12 cellular contexts compared by ENCODE assay signal in genomic region chr4:6658204-6658585, GRCh38. TPM values are rescaled to one million over a fixed set of nuclear protein-coding genes. Genes with fewer than 3 reads are reported as not detected.
DNase-seq lines count a peak whose midpoint lies in the region; ATAC-seq and TF ChIP-seq lines count a peak whose summit lies in the region.
"Had no signal": no experiment of that assay in that cellular context is flagged by ENCODE, and none has a peak within 500 bp of the region (broad histone marks: within the 10 kb centered on the region; RNA-seq: fewer than 3 reads in every experiment).

No MANE protein-coding gene starts in this region.

- H3K27ac ChIP-seq in mesendoderm (ENCODE audit: low read depth, low read length) (no peak overlapping the region), testis (peak overlapping the region; percentile 69 to 89), SJCRH30 (no peak overlapping the region)
- H3K27ac ChIP-seq: A549 had no signal

- H2AK5ac ChIP-seq in mesendoderm (ENCODE audit: low read length): no peak overlapping the region

- ATAC-seq in GM18868 (IDR thresholded peaks at IDR 0.05; ENCODE audit: unreplicated experiment) (no peak), HG03565 (IDR thresholded peaks at IDR 0.05; ENCODE audit: unreplicated experiment) (no peak)
- ATAC-seq: A549 had no signal

- H3K79me1 ChIP-seq in mesendoderm (ENCODE audit: low read length): no peaks in the 10 kb centered on the region

- H3K4ac ChIP-seq in mesendoderm (ENCODE audit: low read depth, low read length): no peak overlapping the region

- TF ChIP-seq CTCF in testis (IDR thresholded peaks at IDR 0.05): no peak

- peaks cover 13% of the 10 kb centered on the region for H3K4me1 Mint-ChIP-seq in activated CD4-positive, alpha-beta T cell treated with anti-CD3 and anti-CD28 coated beads, Interleukin-2, amount 10 ng/mL, durations not matched to agents 24 days and 14 days

- no peak overlapping the region for H3K4me3 ChIP-seq in mesendoderm (ENCODE audit: low read length)
- peak overlapping the region; percentile 41 to 50 for H3K4me3 ChIP-seq in testis
- H3K4me3 ChIP-seq in SJCRH30: no peak overlapping the region
- H3K4me3 ChIP-seq: A549 had no signal

- no peak overlapping the region for H4K8ac ChIP-seq in mesendoderm (ENCODE audit: low read depth, low read length)

- no peak overlapping the region for H3K18ac ChIP-seq in mesendoderm (ENCODE audit: low read length)

- peak overlapping the region; percentile 60 for H3K9ac ChIP-seq in mesendoderm (ENCODE audit: low read length)

- peak overlapping the region; percentile 72 for H3K56ac ChIP-seq in mesendoderm (ENCODE audit: low read length)

- H3K9me3 Mint-ChIP-seq in activated CD4-positive, alpha-beta T cell treated with anti-CD3 and anti-CD28 coated beads, Interleukin-2, amount 10 ng/mL, durations not matched to agents 24 days and 14 days: no peaks in the 10 kb centered on the region

- H3K27ac Mint-ChIP-seq in activated CD4-positive, alpha-beta T cell treated with anti-CD3 and anti-CD28 coated beads, Interleukin-2, amount 10 ng/mL, durations not matched to agents 24 days and 14 days: no peak overlapping the region

- no peaks in the 10 kb centered on the region for H3K4me1 ChIP-seq in mesendoderm (ENCODE audit: control insufficient read depth, low read depth, low read length)
- peaks cover 15% of the 10 kb centered on the region for H3K4me1 ChIP-seq in testis
- no peaks in the 10 kb centered on the region for H3K4me1 ChIP-seq in SJCRH30
- H3K4me1 ChIP-seq: A549 had no signal

- no peak for TF ChIP-seq POLR2A in testis (IDR thresholded peaks at IDR 0.05)

- no CpG with 5 or more reads among the region's 7 CpGs for WGBS in mesendoderm (ENCODE audit: extremely low coverage, insufficient coverage, low lambda C conversion rate)
- WGBS in testis, 2 donors: 40 to 43% methylated on average over 6 to 7 of the region's 7 CpGs

- H2BK15ac ChIP-seq in mesendoderm (replicated peaks; ENCODE audit: low read depth): no peak overlapping the region

- H4K5ac ChIP-seq in mesendoderm (ENCODE audit: low read length): no peak overlapping the region

- peak overlapping the region; percentile 74 for H3K4me3 Mint-ChIP-seq in activated CD4-positive, alpha-beta T cell treated with anti-CD3 and anti-CD28 coated beads, Interleukin-2, amount 10 ng/mL, durations not matched to agents 24 days and 14 days

- peaks cover 5% of the 10 kb centered on the region for H3K27me3 ChIP-seq in mesendoderm (ENCODE audit: insufficient read depth, low read length, poor library complexity)
- no peaks in the 10 kb centered on the region for H3K27me3 ChIP-seq in testis
- no peaks in the 10 kb centered on the region for H3K27me3 ChIP-seq in SJCRH30

- no peak overlapping the region for H2BK120ac ChIP-seq in mesendoderm (ENCODE audit: low read depth, low read length)

- DNase-seq in activated CD4-positive, alpha-beta T cell treated with anti-CD3 and anti-CD28 coated beads, Interleukin-2, amount 10 ng/mL, durations not matched to agents 24 days and 14 days: no peak
- DNase-seq in activated CD4-positive, alpha-beta T cell treated with anti-CD3 and anti-CD28 coated beads, Interleukin-2, amount 50 U/mL, for 1 hour: no peak
- DNase-seq in cerebellar cortex (ENCODE audit: low spot score) (peak; percentile 22), mesendoderm (no peak), testis (peak; percentile 34), SJCRH30 (no peak)
- DNase-seq: amniotic stem cell, T1000 had no signal

- H3K79me2 ChIP-seq in mesendoderm (ENCODE audit: control insufficient read depth, insufficient read depth, low read length): no peaks in the 10 kb centered on the region

- H3K4me2 ChIP-seq in mesendoderm (ENCODE audit: low read length): no peak overlapping the region
- H3K4me2 ChIP-seq: A549 had no signal

- no peak overlapping the region for H3K23ac ChIP-seq in mesendoderm (ENCODE audit: low read length)

- H3K36me3 ChIP-seq in mesendoderm (ENCODE audit: control insufficient read depth, insufficient read depth, low read length): no peaks in the 10 kb centered on the region
- no peaks in the 10 kb centered on the region for H3K36me3 ChIP-seq in testis (ENCODE audit: low read depth, missing control alignments)
- H3K36me3 ChIP-seq in SJCRH30: no peaks in the 10 kb centered on the region

- no peak overlapping the region for H2BK5ac ChIP-seq in mesendoderm (ENCODE audit: low read length)

- H3K9me3 ChIP-seq in testis (no peaks in the 10 kb centered on the region), SJCRH30 (replicated peaks) (no peaks in the 10 kb centered on the region)
- H3K9me3 ChIP-seq: A549 had no signal

- intact Hi-C loops in activated CD4-positive, alpha-beta T cell treated with anti-CD3 and anti-CD28 coated beads, Interleukin-2, amount 10 ng/mL, durations not matched to agents 24 days and 14 days (cut with micrococcal nuclease): no loop called here
- intact Hi-C loops in testis (cut with DNase I; ENCODE audit: low total_unique reads): no loop called here

- H3K27me3 Mint-ChIP-seq in activated CD4-positive, alpha-beta T cell treated with anti-CD3 and anti-CD28 coated beads, Interleukin-2, amount 10 ng/mL, durations not matched to agents 24 days and 14 days: peaks cover 31% of the 10 kb centered on the region

- peaks cover 1% of the 10 kb centered on the region for H3K36me3 Mint-ChIP-seq in activated CD4-positive, alpha-beta T cell treated with anti-CD3 and anti-CD28 coated beads, Interleukin-2, amount 10 ng/mL, durations not matched to agents 24 days and 14 days (ENCODE audit: low read depth)

RNA-seq across cellular contexts. Expression of gene MRFAP1, which starts 17.7 kb away (rescaled TPM):
- 122 TPM in 2 replicates for total RNA-seq in activated CD4-positive, alpha-beta T cell treated with anti-CD3 and anti-CD28 coated beads, Interleukin-2, amount 10 ng/mL, durations not matched to agents 24 days and 14 days
- 311 TPM for polyA plus RNA-seq in mesendoderm (2013, experiment 1 of 2)
- 301 TPM for polyA plus RNA-seq in mesendoderm (2013, experiment 2 of 2)
- total RNA-seq in testis: 100 to 1,000 TPM; 289 to 308 TPM
- polyA plus RNA-seq in testis (ENCODE audit: insufficient read depth, low read depth, low replicate concordance): 382 TPM
- total RNA-seq in SJCRH30 (2014; rRNA removed; shearing (Covaris generic)): 306 and 313 TPM in 2 replicates

RNA-seq across cellular contexts. Expression of gene S100P, which starts 35.5 kb away (rescaled TPM):
- total RNA-seq in activated CD4-positive, alpha-beta T cell treated with anti-CD3 and anti-CD28 coated beads, Interleukin-2, amount 10 ng/mL, durations not matched to agents 24 days and 14 days: 2.1 and 2.8 TPM in 2 replicates
- not detected for polyA plus RNA-seq in mesendoderm (2013, experiment 1 of 2)
- polyA plus RNA-seq in mesendoderm (2013, experiment 2 of 2): 0.35 TPM
- 1 to 10 TPM in 1 of 2 donors, under 1 TPM in 1; 0.19 to 2.1 TPM for total RNA-seq in testis
- 3.5 TPM for polyA plus RNA-seq in testis (ENCODE audit: insufficient read depth, low read depth, low replicate concordance)
- 0.13 and 0.18 TPM in 2 replicates for total RNA-seq in SJCRH30 (2014; rRNA removed; shearing (Covaris generic))
- total RNA-seq: LHCN-M2 had no signal

RNA-seq across cellular contexts. Expression of gene MRFAP1L1, which starts 51.5 kb away (rescaled TPM):
- total RNA-seq in activated CD4-positive, alpha-beta T cell treated with anti-CD3 and anti-CD28 coated beads, Interleukin-2, amount 10 ng/mL, durations not matched to agents 24 days and 14 days: 51.4 TPM in 2 replicates
- polyA plus RNA-seq in mesendoderm (2013, experiment 1 of 2): 51.6 TPM
- polyA plus RNA-seq in mesendoderm (2013, experiment 2 of 2): 51.1 TPM
- total RNA-seq in testis: 10 to 100 TPM; 40.8 to 60.5 TPM
- 42.9 TPM for polyA plus RNA-seq in testis (ENCODE audit: insufficient read depth, low read depth, low replicate concordance)
- 88.4 and 88.7 TPM in 2 replicates for total RNA-seq in SJCRH30 (2014; rRNA removed; shearing (Covaris generic))

RNA-seq across cellular contexts. Expression of gene BLOC1S4, which starts 57.8 kb away (rescaled TPM):
- 20.1 and 21.4 TPM in 2 replicates for total RNA-seq in activated CD4-positive, alpha-beta T cell treated with anti-CD3 and anti-CD28 coated beads, Interleukin-2, amount 10 ng/mL, durations not matched to agents 24 days and 14 days
- 16.0 TPM for polyA plus RNA-seq in mesendoderm (2013, experiment 1 of 2)
- 15.6 TPM for polyA plus RNA-seq in mesendoderm (2013, experiment 2 of 2)
- 10 to 100 TPM; 21.3 to 27.3 TPM for total RNA-seq in testis
- 10.2 TPM for polyA plus RNA-seq in testis (ENCODE audit: insufficient read depth, low read depth, low replicate concordance)
- 17.2 and 18.2 TPM in 2 replicates for total RNA-seq in SJCRH30 (2014; rRNA removed; shearing (Covaris generic))

Comparison
In these comparisons a context has a peak if more than half of its experiments do, and no peak if none do; other contexts are left out.
1. DNase-seq: peak in cerebellar cortex (single experiment) and testis (single experiment); none in activated CD4-positive, alpha-beta T cell treated with anti-CD3 and anti-CD28 coated beads, Interleukin-2, amount 10 ng/mL, durations not matched to agents 24 days and 14 days (single experiment), activated CD4-positive, alpha-beta T cell treated with anti-CD3 and anti-CD28 coated beads, Interleukin-2, amount 50 U/mL, for 1 hour (single experiment), mesendoderm (single experiment) and SJCRH30 (0 of 2).
2. H3K27ac ChIP-seq: peak in testis (2 of 2); none in mesendoderm (single experiment) and SJCRH30 (single experiment).
3. H3K4me3 ChIP-seq: peak in testis (2 of 2); none in mesendoderm (single experiment) and SJCRH30 (single experiment).